8 cellular contexts compared by ENCODE assay signal in the genomic region with DNA sequence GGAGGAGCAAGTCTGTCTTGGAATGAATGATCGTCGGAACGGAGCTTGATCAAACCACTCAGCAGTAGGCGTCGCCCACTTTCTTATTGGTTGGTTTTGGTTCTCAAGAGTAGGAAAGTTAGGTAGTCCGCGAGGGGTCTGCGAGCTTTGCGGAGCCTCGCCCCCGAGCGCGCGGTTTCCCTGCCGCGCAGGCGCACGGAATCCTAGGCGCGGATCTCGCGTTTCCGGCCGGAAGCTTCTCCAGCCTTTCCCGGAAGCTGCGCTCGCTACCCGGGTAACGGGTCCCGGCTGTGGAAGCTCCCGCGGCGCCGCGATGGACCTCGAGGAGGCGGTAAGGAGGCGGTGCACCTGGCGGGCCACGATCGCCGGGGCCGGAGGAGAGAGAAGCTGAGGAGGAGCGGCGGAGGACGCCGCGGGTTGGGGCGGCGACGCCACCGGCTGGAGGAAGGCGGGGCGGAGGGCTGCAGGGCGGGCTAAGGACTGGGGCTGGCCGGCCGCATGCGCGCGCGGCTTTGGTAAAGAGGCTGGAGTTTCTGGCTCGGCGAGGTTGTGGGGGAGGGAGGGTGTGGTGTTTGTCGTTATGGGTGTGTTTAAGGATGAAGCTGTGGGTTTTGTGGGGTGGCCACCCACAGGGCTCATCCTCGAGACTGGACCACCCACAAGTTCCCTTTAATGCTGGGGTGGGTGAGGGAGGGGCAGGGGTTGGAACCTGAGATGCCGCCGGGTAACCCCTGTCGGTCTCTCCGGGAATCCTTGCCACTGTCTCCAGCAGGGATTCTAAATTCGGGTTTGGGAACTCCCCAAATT. TPM values are rescaled to one million over a fixed set of nuclear protein-coding genes. Genes with fewer than 3 reads are reported as not detected.
A peak's percentile ranks its signal among the peaks of the same experiment; 100 is the strongest.
DNase-seq lines count a peak whose midpoint lies in the region; ATAC-seq and TF ChIP-seq lines count a peak whose summit lies in the region.

Gene TAF1B, plus strand, starts transcription at position 246 of the 807 bp plus-strand sequence. Its CDS starts 68 bp downstream, at position 314.

- H3K27ac Mint-ChIP-seq in activated naive CD4-positive, alpha-beta T cell treated with anti-CD3 and anti-CD28 coated beads, Interleukin-2, amount 50 U/mL, for 24 hours: peak within 1 kb of the TSS; percentile 94
- H3K27ac Mint-ChIP-seq in glutamatergic neuron (ENCODE audit: unreplicated experiment) (peak within 1 kb of the TSS; percentile 81), osteocyte (ENCODE audit: unreplicated experiment) (peak within 1 kb of the TSS; percentile 85)

- TF ChIP-seq CTCF in GM10266 (IDR thresholded peaks at IDR 0.05; ENCODE audit: control insufficient read depth, insufficient read depth, low read depth, missing control alignments): peak; percentile 28
- peak; percentile 61 for TF ChIP-seq CTCF in glutamatergic neuron (IDR thresholded peaks at IDR 0.05; ENCODE audit: partially characterized antibody, unreplicated experiment)
- peak; percentile 41 for TF ChIP-seq CTCF in osteocyte (IDR thresholded peaks at IDR 0.05)

- H3K9me3 Mint-ChIP-seq in activated naive CD4-positive, alpha-beta T cell treated with anti-CD3 and anti-CD28 coated beads, Interleukin-2, amount 50 U/mL, for 24 hours: no peaks in the 10 kb centered on the region
- peaks cover 3% of the 10 kb centered on the region for H3K9me3 Mint-ChIP-seq in glutamatergic neuron (ENCODE audit: unreplicated experiment)
- H3K9me3 Mint-ChIP-seq in osteocyte (ENCODE audit: unreplicated experiment): no peaks in the 10 kb centered on the region

- peak within 1 kb of the TSS; percentile 97 for H3K4me3 Mint-ChIP-seq in activated naive CD4-positive, alpha-beta T cell treated with anti-CD3 and anti-CD28 coated beads, Interleukin-2, amount 50 U/mL, for 24 hours
- peak within 1 kb of the TSS; percentile 97 for H3K4me3 Mint-ChIP-seq in glutamatergic neuron (ENCODE audit: unreplicated experiment)
- peak within 1 kb of the TSS; percentile 96 for H3K4me3 Mint-ChIP-seq in osteocyte (ENCODE audit: unreplicated experiment)

- peaks cover 52% of the 10 kb centered on the region for H3K4me1 Mint-ChIP-seq in activated naive CD4-positive, alpha-beta T cell treated with anti-CD3 and anti-CD28 coated beads, Interleukin-2, amount 50 U/mL, for 24 hours
- H3K4me1 Mint-ChIP-seq in glutamatergic neuron (ENCODE audit: low read depth, unreplicated experiment): no peaks in the 10 kb centered on the region
- peaks cover 32% of the 10 kb centered on the region for H3K4me1 Mint-ChIP-seq in osteocyte (ENCODE audit: unreplicated experiment)

- H3K36me3 ChIP-seq in thymus (ENCODE audit: control insufficient read depth, insufficient read depth): peaks cover 7% of the 10 kb centered on the region

- H3K27ac ChIP-seq in thymus (ENCODE audit: low read depth): peak within 1 kb of the TSS; percentile 85

- H3K27me3 Mint-ChIP-seq in activated naive CD4-positive, alpha-beta T cell treated with anti-CD3 and anti-CD28 coated beads, Interleukin-2, amount 50 U/mL, for 24 hours: no peaks in the 10 kb centered on the region
- peaks cover 2% of the 10 kb centered on the region for H3K27me3 Mint-ChIP-seq in glutamatergic neuron (ENCODE audit: unreplicated experiment)
- no peaks in the 10 kb centered on the region for H3K27me3 Mint-ChIP-seq in osteocyte (ENCODE audit: unreplicated experiment)

- peak within 1 kb of the TSS; percentile 64 for H3K4me3 ChIP-seq in thymus (ENCODE audit: low read length)

- no peaks in the 10 kb centered on the region for H3K27me3 ChIP-seq in thymus (ENCODE audit: control insufficient read depth, insufficient read depth)

- DNase-seq in GM10266 (ENCODE audit: extremely low spot score) (peak; percentile 90), NCI-H1092 (lab: John Stamatoyannopoulos, UW) (peak; percentile 87), glutamatergic neuron (peak; percentile 96), osteocyte (ENCODE audit: extremely low spot score, unreplicated experiment) (peak; percentile 97)

- under 1% methylated on average over 70 of the region's 70 CpGs for WGBS in thymus

- peak; percentile 89 for ATAC-seq in HG02610 (IDR thresholded peaks at IDR 0.05; ENCODE audit: unreplicated experiment)
- ATAC-seq in SK-N-SH treated with all-trans-retinoic acid at 6 μM for 48 hours: peak; percentile 93

- peaks cover 11% of the 10 kb centered on the region for H3K36me3 Mint-ChIP-seq in activated naive CD4-positive, alpha-beta T cell treated with anti-CD3 and anti-CD28 coated beads, Interleukin-2, amount 50 U/mL, for 24 hours
- H3K36me3 Mint-ChIP-seq in glutamatergic neuron (ENCODE audit: unreplicated experiment): no peaks in the 10 kb centered on the region
- H3K36me3 Mint-ChIP-seq in osteocyte (ENCODE audit: unreplicated experiment): peaks cover 21% of the 10 kb centered on the region

- no peaks in the 10 kb centered on the region for H3K9me3 ChIP-seq in thymus (ENCODE audit: control insufficient read depth)

- H3K4me1 ChIP-seq in thymus (ENCODE audit: control insufficient read depth, insufficient read depth, low read length): peaks cover 4% of the 10 kb centered on the region

TF ChIP-seq in SK-N-SH treated with all-trans-retinoic acid at 6 μM for 48 hours, 23 proteins besides CTCF, POLR2A, EP300 and RAD21:
- TF ChIP-seq CSDC2 (CRISPR knock-in tag; IDR thresholded peaks at IDR 0.05) (0 out of 2 replicates have a peak, but pooled peaks have one; percentile 5), ZC3H10 (CRISPR knock-in tag; IDR thresholded peaks at IDR 0.05) (no peak), PPARA (CRISPR knock-in tag; IDR thresholded peaks at IDR 0.05; ENCODE audit: borderline replicate concordance) (no peak)
TF ChIP-seq in SK-N-SH treated with all-trans-retinoic acid at 6 μM for 48 hours: peak in this region for 1.

RNA-seq across cellular contexts. Expression of gene TAF1B, which starts in this region (rescaled TPM):
- total RNA-seq in glutamatergic neuron (ENCODE audit: unreplicated experiment): 16.7 TPM
- 23.0 and 25.9 TPM in 2 replicates for total RNA-seq in osteocyte
- polyA plus RNA-seq in thymus: 9.4 TPM

Comparison
In these comparisons a context has a peak if more than half of its experiments do, and no peak if none do; other contexts are left out.
1. Peak in every context shown above with its lines: DNase-seq, ATAC-seq, H3K4me3 ChIP-seq and H3K27ac ChIP-seq.